ENCODE assay signal across 28 cellular contexts in genomic region chr5:149425729-149426128, GRCh38. TPM values are rescaled to one million over a fixed set of nuclear protein-coding genes. Genes with fewer than 3 reads are reported as not detected.
DNase-seq lines count a peak whose midpoint lies in the region; ATAC-seq and TF ChIP-seq lines count a peak whose summit lies in the region.
"Had no signal": no experiment of that assay in that cellular context is flagged by ENCODE, and none has a peak within 500 bp of the region (broad histone marks: within the 10 kb centered on the region; RNA-seq: fewer than 3 reads in every experiment).

No MANE protein-coding gene starts in this region.

- H3K36me3 ChIP-seq in cardiac muscle cell (peaks cover 22% of the 10 kb centered on the region), esophagus (ENCODE audit: control insufficient read depth in 2 of 2, insufficient read depth in 2 of 2, low read length in 1 of 2) (peaks cover 0 to 2% of the 10 kb centered on the region in 2 donors), upper lobe of left lung (peaks cover 0 to 32% (median 8%) of the 10 kb centered on the region in 4 donors), prostate gland (no peaks in the 10 kb centered on the region)

- TF ChIP-seq POLR2A in upper lobe of left lung (IDR thresholded peaks at IDR 0.05), result no peak
- no peak for TF ChIP-seq POLR2A in prostate gland (IDR thresholded peaks at IDR 0.05)

- peaks cover 61% of the 10 kb centered on the region for H3K4me1 Mint-ChIP-seq in mesothelial cell of epicardium
- H3K4me1 Mint-ChIP-seq: activated B cell treated with CpG ODN at 0.5 μM for 24 hours had no signal

- no peak for TF ChIP-seq EP300 in upper lobe of left lung (IDR thresholded peaks at IDR 0.05)

- H3K9me3 Mint-ChIP-seq in mesothelial cell of epicardium, result no peaks in the 10 kb centered on the region
- H3K9me3 Mint-ChIP-seq: activated B cell treated with CpG ODN at 0.5 μM for 24 hours; activated CD8-positive, alpha-beta T cell treated with anti-CD3 and anti-CD28 coated beads for 36 hours; H9; natural killer cell; T-helper 2 cell treated with Interferon-gamma antibody and Interleukin-4, amounts not matched to agents 5 μg/mL and 100 μg/mL, for 36 hours; type B pancreatic cell had no signal

- H3K27me3 ChIP-seq in cardiac muscle cell (no peaks in the 10 kb centered on the region), esophagus (ENCODE audit: control insufficient read depth in 1 of 2, insufficient read depth in 2 of 2, low read length in 2 of 2) (no peaks in the 10 kb centered on the region), upper lobe of left lung (no peaks in the 10 kb centered on the region), prostate gland (replicated peaks; ENCODE audit: insufficient read depth) (no peaks in the 10 kb centered on the region)

- WGBS in esophagus, 2 donors, result 72 to 86% methylated on average over 4 of the region's 4 CpGs
- WGBS in upper lobe of left lung, 2 donors, result 67 to 75% methylated on average over 4 of the region's 4 CpGs
- 74% methylated on average over 4 of the region's 4 CpGs for WGBS in prostate gland

- intact Hi-C loops in left cardiac atrium (cut with DNase I) (loop anchor here in 1 of 2 donors (1.0 kb wide), 1 partner anchor 38 kb away; no protein-coding TSS in a partner anchor), prostate gland (cut with DNase I) (no loop called here), posterior cingulate gyrus (cut with DNase I) (no loop called here)

- peaks cover 15% of the 10 kb centered on the region for H3K36me3 Mint-ChIP-seq in mesothelial cell of epicardium
- H3K36me3 Mint-ChIP-seq: natural killer cell had no signal

- peak overlapping the region; percentile 37 for H3K4me3 ChIP-seq in cardiac muscle cell
- H3K4me3 ChIP-seq in esophagus (ENCODE audit: low read depth in 1 of 2, low read length in 2 of 2), result no peak overlapping the region
- peak overlapping the region in 1 of 4 donors; percentile 31 for H3K4me3 ChIP-seq in upper lobe of left lung
- no peak overlapping the region for H3K4me3 ChIP-seq in prostate gland

- H3K9me3 ChIP-seq in cardiac muscle cell (ENCODE audit: low read depth) (no peaks in the 10 kb centered on the region), esophagus (ENCODE audit: control insufficient read depth in 2 of 2, insufficient read depth in 1 of 2, low read depth in 1 of 2, low read length in 1 of 2) (no peaks in the 10 kb centered on the region), upper lobe of left lung (no peaks in the 10 kb centered on the region), prostate gland (no peaks in the 10 kb centered on the region)

- peak overlapping the region; percentile 100 for H3K27ac ChIP-seq in cardiac muscle cell
- peak overlapping the region; percentile 22 to 47 for H3K27ac ChIP-seq in esophagus (ENCODE audit: low read depth in 2 of 2, low read length in 1 of 2)
- peak overlapping the region; percentile 23 to 93 (median 84) for H3K27ac ChIP-seq in upper lobe of left lung
- H3K27ac ChIP-seq in prostate gland, result no peak overlapping the region
- H3K27ac ChIP-seq: 22Rv1, parathyroid adenoma had no signal

- DNase-seq in cardiac muscle cell (ENCODE audit: low read depth in 1 of 2, low spot score in 1 of 2) (no peak), left cardiac atrium (no peak), mesothelial cell of epicardium (ENCODE audit: low spot score in 2 of 2, unreplicated experiment in 2 of 2) (no peak), upper lobe of left lung (no peak), prostate gland (ENCODE audit: low spot score) (no peak), posterior cingulate gyrus (no peak)
- DNase-seq: activated B cell treated with CpG ODN at 0.5 μM for 24 hours; activated CD8-positive, alpha-beta T cell treated with anti-CD3 and anti-CD28 coated beads for 36 hours; activated naive CD4-positive, alpha-beta T cell; DMS79; effector CD8-positive, alpha-beta T cell; H9; natural killer cell; NCI-H1105; NCI-H510A; small intestine; stimulated activated CD4-positive, alpha-beta T cell treated with anti-CD3 and anti-CD28 coated beads, Interleukin-2, amount 100 ng/mL, for 48 hours; stimulated activated naive CD4-positive, alpha-beta T cell treated with Interleukin-2 at 50 U/mL for 16 hours had no signal

- H3K4me3 Mint-ChIP-seq in mesothelial cell of epicardium, result no peak overlapping the region
- H3K4me3 Mint-ChIP-seq: activated B cell treated with CpG ODN at 0.5 μM for 24 hours; activated CD8-positive, alpha-beta T cell treated with anti-CD3 and anti-CD28 coated beads for 36 hours; H9; natural killer cell; T-helper 2 cell treated with Interferon-gamma antibody and Interleukin-4, amounts not matched to agents 5 μg/mL and 100 μg/mL, for 36 hours; type B pancreatic cell had no signal

- TF ChIP-seq CTCF in cardiac muscle cell (IDR thresholded peaks at IDR 0.05; ENCODE audit: low read depth, low read length) (no peak), mesothelial cell of epicardium (IDR thresholded peaks at IDR 0.05; ENCODE audit: unreplicated experiment) (no peak), upper lobe of left lung (IDR thresholded peaks at IDR 0.05) (no peak), prostate gland (IDR thresholded peaks at IDR 0.05) (no peak)

- ATAC-seq in left cardiac atrium, result no peak
- no peak for ATAC-seq in upper lobe of left lung (ENCODE audit: low FRiP score in 2 of 2)
- ATAC-seq in GM19455 (IDR thresholded peaks at IDR 0.05; ENCODE audit: unreplicated experiment), result no peak
- ATAC-seq: activated CD8-positive, alpha-beta T cell treated with anti-CD3 and anti-CD28 coated beads for 36 hours; natural killer cell; SK-N-SH treated with all-trans-retinoic acid at 6 μM for 48 hours had no signal

- no peaks in the 10 kb centered on the region for H3K27me3 Mint-ChIP-seq in mesothelial cell of epicardium (ENCODE audit: low read depth)
- H3K27me3 Mint-ChIP-seq: activated CD8-positive, alpha-beta T cell treated with anti-CD3 and anti-CD28 coated beads for 36 hours; type B pancreatic cell had no signal

- H3K4me1 ChIP-seq in cardiac muscle cell (ENCODE audit: low read depth), result peaks cover 62% of the 10 kb centered on the region
- peaks cover 0 to 8% of the 10 kb centered on the region in 2 donors for H3K4me1 ChIP-seq in esophagus (ENCODE audit: control insufficient read depth in 2 of 2, insufficient read depth in 2 of 2, low read length in 1 of 2)
- H3K4me1 ChIP-seq in upper lobe of left lung, result peaks cover 53 to 66% (median 61%) of the 10 kb centered on the region in 4 donors
- H3K4me1 ChIP-seq in prostate gland (replicated peaks), result no peaks in the 10 kb centered on the region

- peak overlapping the region; percentile 32 for H3K27ac Mint-ChIP-seq in mesothelial cell of epicardium
- H3K27ac Mint-ChIP-seq: activated B cell treated with CpG ODN at 0.5 μM for 24 hours; activated CD8-positive, alpha-beta T cell treated with anti-CD3 and anti-CD28 coated beads for 36 hours; natural killer cell; T-helper 2 cell treated with Interferon-gamma antibody and Interleukin-4, amounts not matched to agents 5 μg/mL and 100 μg/mL, for 36 hours; type B pancreatic cell had no signal

RNA-seq across cellular contexts. Expression of gene IL17B, which starts 46.6 kb away (rescaled TPM):
- total RNA-seq in cardiac muscle cell, result 6.4 and 9.0 TPM in 2 replicates
- 3.9 and 5.8 TPM in 2 replicates for polyA plus RNA-seq in cardiac muscle cell
- total RNA-seq in left cardiac atrium, result under 1 TPM; 0.44 to 0.89 TPM
- polyA plus RNA-seq in esophagus, result 1 to 10 TPM; 1.4 TPM
- total RNA-seq in mesothelial cell of epicardium, result 0.34 TPM in 1 of 3 replicates, not detected in the others
- total RNA-seq in upper lobe of left lung, result 1 to 10 TPM in 1 of 6 donors, not detected in 5; 2.4 TPM
- total RNA-seq in prostate gland, result 1 to 10 TPM in 1 of 2 donors, not detected in 1; 9.3 TPM
- total RNA-seq: activated B cell treated with CpG ODN at 0.5 μM for 24 hours; activated CD8-positive, alpha-beta T cell treated with anti-CD3 and anti-CD28 coated beads for 36 hours; cerebellum; H9; LHCN-M2; natural killer cell; RPMI7951 had no signal

Comparison
In these comparisons a context has a peak if more than half of its experiments do, and no peak if none do; other contexts are left out.
1. H3K27ac ChIP-seq: peak in cardiac muscle cell (single experiment), esophagus (2 of 2) and upper lobe of left lung (4 of 4); none in prostate gland (0 of 2).